8 cellular contexts compared by ENCODE assay signal in the genomic region with DNA sequence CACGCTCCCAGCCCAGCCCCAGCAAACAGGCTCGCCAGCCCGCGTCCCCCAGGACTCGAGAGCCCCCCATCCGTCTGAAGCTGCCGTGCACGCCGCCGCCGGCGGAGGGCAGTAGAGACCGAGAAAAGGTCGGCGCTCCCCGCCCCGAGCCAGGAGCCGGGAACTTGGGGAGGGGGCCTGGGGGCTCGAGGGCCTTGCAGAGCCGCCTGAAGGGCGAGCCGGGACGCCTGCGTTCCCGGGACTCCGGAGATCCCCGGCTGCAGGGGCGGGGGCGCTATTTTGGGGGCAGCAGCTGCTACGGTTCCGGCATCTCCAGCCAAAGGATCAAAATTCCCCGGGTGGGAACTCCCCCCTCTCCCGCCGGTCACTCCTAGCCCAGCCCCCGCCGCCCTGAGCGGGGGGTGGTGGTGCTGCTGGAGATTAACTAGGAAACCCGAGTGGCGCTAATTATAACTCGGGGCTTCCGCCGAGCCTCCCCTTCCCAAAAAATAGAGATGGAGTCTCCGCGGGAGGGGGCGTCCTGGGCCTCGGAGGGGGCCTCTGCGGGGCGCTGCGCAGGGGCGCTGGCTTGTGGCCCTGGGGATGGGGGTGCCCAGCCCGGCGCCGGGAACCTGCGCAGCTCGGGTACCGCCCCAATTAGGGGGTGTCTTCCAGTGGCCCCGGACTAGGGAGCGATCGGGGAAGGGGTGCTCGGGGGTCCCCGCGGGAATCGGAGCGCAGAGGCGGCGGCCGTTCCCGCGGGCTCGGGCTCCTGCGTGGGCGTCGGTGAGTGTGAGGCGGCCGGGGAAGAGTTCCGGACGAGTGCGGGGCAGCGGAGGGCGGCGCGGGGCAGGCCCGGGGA. TPM values are rescaled to one million over a fixed set of nuclear protein-coding genes. Genes with fewer than 3 reads are reported as not detected.
DNase-seq lines count a peak whose midpoint lies in the region; ATAC-seq, FAIRE-seq and TF ChIP-seq lines count a peak whose summit lies in the region.

No MANE protein-coding gene starts in this region.

- no peak for DNase-seq in AG04450 (ENCODE audit: low read depth, low spot score)
- no peak for DNase-seq in GM19239 (ENCODE audit: insufficient read length, low spot score)
- no peak for DNase-seq in lung (ENCODE audit: low spot score)
- DNase-seq in stimulated activated naive CD8-positive, alpha-beta T cell treated with anti-CD3 and anti-CD28 coated beads, Interleukin-15, amount 100 ng/mL, for 72 hours: peak; percentile 66 to 74

- WGBS in lung, 2 donors: 1% methylated on average over 75 to 83 of the region's 83 CpGs

- intact Hi-C loops in dendritic cell treated with granulocyte-macrophage colony-stimulating factor and Interleukin-4, amounts not matched to agents 40 ng/mL and 50 ng/mL, for 4 days (cut with micrococcal nuclease): loop anchor here (1.0 to 5.0 kb wide), 3 partner anchors 72 to 192 kb away; a partner anchor contains a TSS

- no peaks in the 10 kb centered on the region; the same call in 1 of the 2 replicates for H3K9me3 ChIP-seq in AG04450 (ENCODE audit: control insufficient read depth, insufficient read depth, low read length)
- peaks cover 0 to 2% of the 10 kb centered on the region in 2 donors for H3K9me3 ChIP-seq in lung (ENCODE audit: control insufficient read depth in 2 of 2, insufficient read depth in 1 of 2, low read length in 1 of 2)

- peaks cover 33% of the 10 kb centered on the region for H3K4me1 Mint-ChIP-seq in dendritic cell treated with granulocyte-macrophage colony-stimulating factor and Interleukin-4, amounts not matched to agents 40 ng/mL and 50 ng/mL, for 4 days (ENCODE audit: low read depth)
- H3K4me1 Mint-ChIP-seq in stimulated activated naive CD8-positive, alpha-beta T cell treated with anti-CD3 and anti-CD28 coated beads, Interleukin-15, amount 100 ng/mL, for 72 hours: peaks cover 36% of the 10 kb centered on the region

- POLR2A ChIA-PET in AG04450 (lab: Yijun Ruan, JAX): interaction anchor here (0.6 kb wide), 1 partner anchor 190 kb away, joined by 10 read pairs; no protein-coding TSS in a partner anchor

- H3K27me3 Mint-ChIP-seq in dendritic cell treated with granulocyte-macrophage colony-stimulating factor and Interleukin-4, amounts not matched to agents 40 ng/mL and 50 ng/mL, for 4 days: peaks cover 88% of the 10 kb centered on the region
- peaks cover 83% of the 10 kb centered on the region for H3K27me3 Mint-ChIP-seq in stimulated activated naive CD8-positive, alpha-beta T cell treated with anti-CD3 and anti-CD28 coated beads, Interleukin-15, amount 100 ng/mL, for 72 hours

- TF ChIP-seq CTCF in AG04450 (IDR thresholded peaks at IDR 0.05; ENCODE audit: low read depth, low read length): peak; percentile 79
- TF ChIP-seq CTCF in VCaP (conservative IDR thresholded peaks at IDR 0.05): peak; percentile 92
- TF ChIP-seq CTCF in lung (IDR thresholded peaks at IDR 0.05; ENCODE audit: control extremely low read depth, extremely low read depth): peak; percentile 64

- H3K4me3 Mint-ChIP-seq in dendritic cell treated with granulocyte-macrophage colony-stimulating factor and Interleukin-4, amounts not matched to agents 40 ng/mL and 50 ng/mL, for 4 days: peak overlapping the region; percentile 40
- H3K4me3 Mint-ChIP-seq in stimulated activated naive CD8-positive, alpha-beta T cell treated with anti-CD3 and anti-CD28 coated beads, Interleukin-15, amount 100 ng/mL, for 72 hours: peak overlapping the region; percentile 58

- no peak for ATAC-seq in lung (ENCODE audit: insufficient read depth, low FRiP score)
- peak; percentile 19 for ATAC-seq in stimulated activated naive CD8-positive, alpha-beta T cell treated with anti-CD3 and anti-CD28 coated beads, Interleukin-15, amount 100 ng/mL, for 72 hours
- ATAC-seq in GM21390 (IDR thresholded peaks at IDR 0.05; ENCODE audit: unreplicated experiment): no peak
- ATAC-seq in HG02759 (IDR thresholded peaks at IDR 0.05; ENCODE audit: unreplicated experiment): no peak

- peaks cover 0 to 21% of the 10 kb centered on the region in 2 donors for H3K4me1 ChIP-seq in lung (ENCODE audit: control insufficient read depth in 2 of 2, insufficient read depth in 2 of 2, low read length in 2 of 2)

- no peak overlapping the region for H3K27ac Mint-ChIP-seq in dendritic cell treated with granulocyte-macrophage colony-stimulating factor and Interleukin-4, amounts not matched to agents 40 ng/mL and 50 ng/mL, for 4 days
- H3K27ac Mint-ChIP-seq in stimulated activated naive CD8-positive, alpha-beta T cell treated with anti-CD3 and anti-CD28 coated beads, Interleukin-15, amount 100 ng/mL, for 72 hours: no peak overlapping the region

- CTCF ChIA-PET in AG04450 (lab: Charles Lee): interaction anchor here (0.6 to 1.6 kb wide), 9 partner anchors 10 to 387 kb away, joined by 3 to 7 read pairs (median 3); no protein-coding TSS in a partner anchor

- no peaks in the 10 kb centered on the region for H3K36me3 Mint-ChIP-seq in dendritic cell treated with granulocyte-macrophage colony-stimulating factor and Interleukin-4, amounts not matched to agents 40 ng/mL and 50 ng/mL, for 4 days (ENCODE audit: low read depth)

- no peak overlapping the region for H3K27ac ChIP-seq in AG04450 (ENCODE audit: low read depth, low read length)
- no peak overlapping the region; the same call in 1 of the 2 replicates for H3K27ac ChIP-seq in VCaP
- H3K27ac ChIP-seq in lung (ENCODE audit: low read depth in 1 of 2, low read length in 1 of 2): no peak overlapping the region

- FAIRE-seq in GM19239 (lab: Jason Lieb, UNC): peak; percentile 66

- H3K27me3 ChIP-seq in AG04450 (ENCODE audit: control insufficient read depth, insufficient read depth, low read length): peaks cover 26% of the 10 kb centered on the region
- H3K27me3 ChIP-seq in lung (ENCODE audit: control insufficient read depth, insufficient read depth): no peaks in the 10 kb centered on the region

- no peaks in the 10 kb centered on the region for H3K36me3 ChIP-seq in lung (ENCODE audit: control insufficient read depth in 2 of 2, insufficient read depth in 2 of 2, low read length in 2 of 2)

- H3K9me3 Mint-ChIP-seq in dendritic cell treated with granulocyte-macrophage colony-stimulating factor and Interleukin-4, amounts not matched to agents 40 ng/mL and 50 ng/mL, for 4 days: no peaks in the 10 kb centered on the region
- H3K9me3 Mint-ChIP-seq in stimulated activated naive CD8-positive, alpha-beta T cell treated with anti-CD3 and anti-CD28 coated beads, Interleukin-15, amount 100 ng/mL, for 72 hours: no peaks in the 10 kb centered on the region

- H3K4me3 ChIP-seq in AG04450 (ENCODE audit: low read depth, low read length): peak overlapping the region; percentile 44
- H3K4me3 ChIP-seq in lung: peak overlapping the region; percentile 6

RNA-seq across cellular contexts. Expression of a gene that starts 0.6 kb away (rescaled TPM):
- polyA plus RNA-seq in AG04450 (2011; rRNA removed) (0.24 and 0.35 TPM in 2 replicates), lung (1 to 10 TPM; 2.6 to 6.2 TPM)
- 0.26 and 0.55 TPM in 2 replicates for polyA minus RNA-seq in AG04450 (2011; rRNA and poly(A)+ RNA removed)
- 1 to 10 TPM; 7.2 to 8.2 TPM for total RNA-seq in lung

RNA-seq across cellular contexts. Expression of a gene that starts 5.6 kb away (rescaled TPM):
- polyA plus RNA-seq in AG04450 (2011; rRNA removed) (0.48 and 1.3 TPM in 2 replicates), lung (1 to 10 TPM; 5.2 to 6.2 TPM)
- polyA minus RNA-seq in AG04450 (2011; rRNA and poly(A)+ RNA removed): 1.7 and 2.8 TPM in 2 replicates
- 1 to 10 TPM; 1.5 to 5.8 TPM for total RNA-seq in lung

RNA-seq across cellular contexts. Expression of a gene that starts 20.2 kb away (rescaled TPM):
- polyA plus RNA-seq in AG04450 (2011; rRNA removed): 42.4 and 51.8 TPM in 2 replicates
- 56.1 and 67.0 TPM in 2 replicates for polyA minus RNA-seq in AG04450 (2011; rRNA and poly(A)+ RNA removed)
- 100 to 1,000 TPM in 1 of 2 donors, 10 to 100 TPM in 1; 58.5 to 120 TPM for total RNA-seq in lung
- polyA plus RNA-seq in lung: 10 to 100 TPM; 76.1 to 79.8 TPM

RNA-seq across cellular contexts. Expression of a gene that starts 27.9 kb away (rescaled TPM):
- polyA plus RNA-seq in AG04450 (2011; rRNA removed): 65.9 and 67.3 TPM in 2 replicates
- polyA minus RNA-seq in AG04450 (2011; rRNA and poly(A)+ RNA removed): 39.1 and 45.8 TPM in 2 replicates
- total RNA-seq in lung: 10 to 100 TPM; 43.5 to 81.8 TPM
- polyA plus RNA-seq in lung: 10 to 100 TPM; 41.4 to 61.2 TPM

RNA-seq across cellular contexts. Expression of a gene that starts 42.6 kb away (rescaled TPM):
- polyA plus RNA-seq in AG04450 (2011; rRNA removed) (10.8 and 11.2 TPM in 2 replicates), lung (10 to 100 TPM; 29.2 to 52.6 TPM)
- polyA minus RNA-seq in AG04450 (2011; rRNA and poly(A)+ RNA removed): 16.0 and 17.3 TPM in 2 replicates
- 10 to 100 TPM; 28.5 to 49.1 TPM for total RNA-seq in lung

Comparison
In these comparisons a context has a peak if more than half of its experiments do, and no peak if none do; other contexts are left out.
1. DNase-seq: peak in stimulated activated naive CD8-positive, alpha-beta T cell treated with anti-CD3 and anti-CD28 coated beads, Interleukin-15, amount 100 ng/mL, for 72 hours (2 of 2); none in AG04450 (single experiment), GM19239 (single experiment) and lung (single experiment).
2. Peak in every context shown above with its lines, with median percentiles within 50 percentile points of each other: CTCF ChIP-seq.